In the genomic region with DNA sequence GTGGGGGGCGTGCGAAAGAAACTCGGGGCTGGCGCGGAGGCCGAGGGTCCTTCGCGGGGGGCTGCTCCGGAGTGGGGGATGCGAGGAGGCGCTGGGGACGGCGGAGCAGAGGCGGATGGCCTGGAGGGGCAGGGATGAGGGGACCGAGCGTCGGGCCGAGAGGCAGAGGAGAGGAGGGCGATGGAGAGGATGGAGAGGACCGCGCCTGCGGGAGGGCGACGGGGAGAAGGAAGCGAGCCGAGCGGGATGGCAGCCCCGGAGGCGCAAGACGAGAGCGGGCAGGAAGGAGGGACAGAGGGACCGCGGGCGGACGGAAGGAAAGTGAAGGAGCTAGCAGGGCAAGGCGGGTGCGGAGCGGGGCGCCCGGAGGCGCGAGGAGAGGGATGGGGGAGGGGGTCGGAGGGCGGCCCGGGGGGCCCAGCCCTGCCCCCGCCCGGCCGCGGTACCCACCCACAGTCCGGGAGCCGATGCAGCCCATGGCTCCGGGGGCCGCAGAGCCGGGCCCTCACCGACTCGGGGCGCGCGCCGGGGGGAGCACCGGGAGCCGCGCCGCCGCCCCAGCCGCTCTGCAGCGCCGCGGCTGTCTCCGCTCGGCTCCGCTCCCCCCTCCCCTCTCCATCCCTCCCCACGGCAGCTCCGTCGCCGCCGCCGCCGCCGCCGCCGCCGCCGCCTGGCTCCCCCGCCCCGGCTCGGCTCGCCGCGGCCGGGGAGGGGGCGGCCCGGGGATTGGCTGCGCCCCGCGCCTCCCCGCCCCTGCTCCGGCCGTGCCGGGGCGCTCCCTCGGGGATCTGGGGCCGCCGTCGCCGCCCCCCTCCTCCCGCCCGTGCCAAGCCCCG, we compare ENCODE assay signal across 8 cellular contexts. TPM values are rescaled to one million over a fixed set of nuclear protein-coding genes. Genes with fewer than 3 reads are reported as not detected.
DNase-seq lines count a peak whose midpoint lies in the region; ATAC-seq and TF ChIP-seq lines count a peak whose summit lies in the region.

A gene (minus strand): TSS at position 588 of the 836 bp plus-strand sequence. CDS start 110 bp downstream, at position 478.

- peak; percentile 58 for DNase-seq in DMS53 (lab: John Stamatoyannopoulos, UW)
- DNase-seq in DMS53 treated with DMSO at 0.1 percent for 48 hours (lab: John Stamatoyannopoulos, UW; ENCODE audit: unreplicated experiment), result no peak
- DNase-seq in MG63, result peak; percentile 13
- no peak for DNase-seq in hepatocyte (ENCODE audit: low spot score)
- DNase-seq in retinal pigment epithelial cell (ENCODE audit: low read depth), result no peak

- peaks cover 5% of the 10 kb centered on the region for H3K4me1 ChIP-seq in hepatocyte (ENCODE audit: insufficient read depth)

- H3K9me3 Mint-ChIP-seq in activated naive CD8-positive, alpha-beta T cell (ENCODE audit: low read depth), result no peaks in the 10 kb centered on the region

- H3K27ac Mint-ChIP-seq in activated naive CD8-positive, alpha-beta T cell, result peak within 1 kb of the TSS; percentile 9

- no peaks in the 10 kb centered on the region for H3K36me3 Mint-ChIP-seq in activated naive CD8-positive, alpha-beta T cell

- H3K9me3 ChIP-seq in MG63 (no peaks in the 10 kb centered on the region), hepatocyte (ENCODE audit: low read depth) (no peaks in the 10 kb centered on the region)

- H3K27me3 ChIP-seq in MG63 (peaks cover 7% of the 10 kb centered on the region; the same call in 1 of the 2 replicates), hepatocyte (peaks cover 62% of the 10 kb centered on the region)

- H3K79me2 ChIP-seq in hepatocyte, result no peaks in the 10 kb centered on the region

- TF ChIP-seq CTCF in hepatocyte (IDR thresholded peaks at IDR 0.05; ENCODE audit: poor library complexity) (no peak), retinal pigment epithelial cell (conservative IDR thresholded peaks at IDR 0.05; ENCODE audit: low read depth, low read length) (no peak)

- H3K27ac ChIP-seq in hepatocyte, result no peak within 1 kb of the TSS

- peak within 1 kb of the TSS; percentile 53 for H2AFZ ChIP-seq in hepatocyte

- 0% methylated on average over 2 of the region's 109 CpGs for WGBS in hepatocyte (ENCODE audit: low lambda C conversion rate, missing lambda C conversion rate)

- no peaks in the 10 kb centered on the region for H4K20me1 ChIP-seq in hepatocyte (ENCODE audit: insufficient read depth, poor library complexity, severe bottlenecking)

- H3K9me2 ChIP-seq in hepatocyte (replicated peaks; ENCODE audit: insufficient read depth), result no peaks in the 10 kb centered on the region

- H3K4me3 ChIP-seq in MG63, result peak within 1 kb of the TSS; percentile 41
- peak within 1 kb of the TSS; percentile 39 for H3K4me3 ChIP-seq in hepatocyte
- H3K4me3 ChIP-seq in retinal pigment epithelial cell (ENCODE audit: low read length), result peak within 1 kb of the TSS; percentile 60

- ATAC-seq in GM21576 (IDR thresholded peaks at IDR 0.05; ENCODE audit: unreplicated experiment) (no peak), GM21526 (IDR thresholded peaks at IDR 0.05; ENCODE audit: low FRiP score, unreplicated experiment) (no peak)

- peak within 1 kb of the TSS; percentile 90 for H3K4me3 Mint-ChIP-seq in activated naive CD8-positive, alpha-beta T cell

- no peaks in the 10 kb centered on the region for H3K36me3 ChIP-seq in MG63
- no peaks in the 10 kb centered on the region for H3K36me3 ChIP-seq in hepatocyte (replicated peaks; ENCODE audit: insufficient read depth, low read depth)

- peak within 1 kb of the TSS; percentile 98 for H3K4me2 ChIP-seq in hepatocyte

- H3K27me3 Mint-ChIP-seq in activated naive CD8-positive, alpha-beta T cell, result peaks cover 12% of the 10 kb centered on the region

- H3K4me1 Mint-ChIP-seq in activated naive CD8-positive, alpha-beta T cell (ENCODE audit: low read depth), result peaks cover 13% of the 10 kb centered on the region

RNA-seq across cellular contexts. Expression of the gene that starts here (rescaled TPM):
- total RNA-seq in MG63 (2014; rRNA removed; shearing (Covaris generic); ENCODE audit: low replicate concordance), result 0.63 and 0.84 TPM in 2 replicates
- 1.9 and 2.5 TPM in 2 replicates for total RNA-seq in hepatocyte
- polyA plus RNA-seq in hepatocyte, result 0.87 and 1.6 TPM in 2 replicates

Comparison
In these comparisons a context has a peak if more than half of its experiments do, and no peak if none do; other contexts are left out.
1. Peak in DNase-seq and H3K4me3 ChIP-seq in MG63; RNA of the gene not detected or under 1 TPM.